ENCODE assay signal across 18 cellular contexts in genomic region chr18:76449110-76449453, GRCh38. TPM values are rescaled to one million over a fixed set of nuclear protein-coding genes. Genes with fewer than 3 reads are reported as not detected.
A peak's percentile ranks its signal among the peaks of the same experiment; 100 is the strongest.
DNase-seq lines count a peak whose midpoint lies in the region; ATAC-seq and TF ChIP-seq lines count a peak whose summit lies in the region.
"Had no signal": no experiment of that assay in that cellular context is flagged by ENCODE, and none has a peak within 500 bp of the region (broad histone marks: within the 10 kb centered on the region; RNA-seq: fewer than 3 reads in every experiment).

No MANE protein-coding gene starts in this region.

- peak overlapping the region; percentile 64 to 98 (median 86) for H3K4me2 ChIP-seq in BLaER1 treated with 17β-estradiol and CSF1 and Interleukin-3, amounts not matched to agents 10 nM and 100 nM
- no peak overlapping the region for H3K4me2 ChIP-seq in hepatocyte
- no peak overlapping the region for H3K4me2 ChIP-seq in PC-9

- H3K9me3 Mint-ChIP-seq in stimulated activated naive CD8-positive, alpha-beta T cell treated with anti-CD3 and anti-CD28 coated beads, Interleukin-15, amount 100 ng/mL, for 72 hours: no peaks in the 10 kb centered on the region
- H3K9me3 Mint-ChIP-seq: activated CD4-positive, alpha-beta T cell treated with anti-CD3 and anti-CD28 coated beads, Interleukin-2, amount 10 ng/mL, durations not matched to agents 24 days and 14 days had no signal

- H2AFZ ChIP-seq in hepatocyte: no peak overlapping the region
- no peak overlapping the region for H2AFZ ChIP-seq in PC-9

- TF ChIP-seq POLR2A in sigmoid colon (IDR thresholded peaks at IDR 0.05): no peak

- no peak for DNase-seq in T-helper 17 cell
- DNase-seq in hepatocyte (ENCODE audit: low spot score): no peak
- DNase-seq in sigmoid colon: peak; percentile 62
- DNase-seq in PC-9: no peak
- no peak for DNase-seq in cortex of kidney (lab: John Stamatoyannopoulos, UW)
- no peak for DNase-seq in stimulated activated naive CD8-positive, alpha-beta T cell treated with anti-CD3 and anti-CD28 coated beads, Interleukin-15, amount 100 ng/mL, for 72 hours
- DNase-seq: activated CD4-positive, alpha-beta T cell treated with anti-CD3 and anti-CD28 coated beads, Interleukin-2, amount 10 ng/mL, durations not matched to agents 24 days and 14 days; DMS153; hippocampal formation; NCI-H2029 treated with DMSO at 0.1 percent for 48 hours; NCI-H82; Right ventricle myocardium superior; substantia nigra; T-helper 9 cell had no signal

- H3K27ac ChIP-seq in BLaER1 treated with 17β-estradiol and CSF1 and Interleukin-3, amounts not matched to agents 10 nM and 100 nM: peak overlapping the region in 10 of 11 experiments; percentile 21 to 97 (median 80); a peak in 20 of 22 replicates
- H3K27ac ChIP-seq in hepatocyte (peak overlapping the region; percentile 90), sigmoid colon (peak overlapping the region; percentile 7 to 89 (median 58)), PC-9 (no peak overlapping the region)

- peak overlapping the region in 2 of 10 experiments; percentile 11 to 48; a peak in 3 of 20 replicates for H3K4me3 ChIP-seq in BLaER1 treated with 17β-estradiol and CSF1 and Interleukin-3, amounts not matched to agents 10 nM and 100 nM
- H3K4me3 ChIP-seq in hepatocyte (no peak overlapping the region), sigmoid colon (no peak overlapping the region), PC-9 (no peak overlapping the region)
- H3K4me3 ChIP-seq: HAP-1, skin epidermis had no signal

- peaks cover 78 to 95% (median 90%) of the 10 kb centered on the region in 10 experiments for H3K4me1 ChIP-seq in BLaER1 treated with 17β-estradiol and CSF1 and Interleukin-3, amounts not matched to agents 10 nM and 100 nM
- peaks cover 90% of the 10 kb centered on the region for H3K4me1 ChIP-seq in hepatocyte (ENCODE audit: insufficient read depth)
- H3K4me1 ChIP-seq in sigmoid colon: peaks cover 0 to 92% (median 78%) of the 10 kb centered on the region in 4 donors
- H3K4me1 ChIP-seq in PC-9 (replicated peaks; ENCODE audit: insufficient read depth): no peaks in the 10 kb centered on the region

- POLR2A ChIA-PET in PC-9 (lab: Charles Lee; ENCODE audit: unreplicated experiment): no interaction called here

- peak overlapping the region in 6 of 11 experiments; percentile 11 to 64 (median 56); a peak in 8 of 22 replicates for H3K9ac ChIP-seq in BLaER1 treated with 17β-estradiol and CSF1 and Interleukin-3, amounts not matched to agents 10 nM and 100 nM

- H3K36me3 ChIP-seq in BLaER1 treated with 17β-estradiol and CSF1 and Interleukin-3, amounts not matched to agents 10 nM and 100 nM: peaks cover 0 to 13% (median 7%) of the 10 kb centered on the region in 11 experiments; a peak in 9 of 22 replicates
- H3K36me3 ChIP-seq in hepatocyte (replicated peaks; ENCODE audit: insufficient read depth, low read depth) (no peaks in the 10 kb centered on the region), sigmoid colon (no peaks in the 10 kb centered on the region), PC-9 (ENCODE audit: low read depth) (no peaks in the 10 kb centered on the region)
- H3K36me3 ChIP-seq: HAP-1 had no signal

- no peak for TF ChIP-seq EP300 in sigmoid colon (IDR thresholded peaks at IDR 0.05)

- no peaks in the 10 kb centered on the region for H3K27me3 Mint-ChIP-seq in T-helper 17 cell
- no peaks in the 10 kb centered on the region for H3K27me3 Mint-ChIP-seq in stimulated activated naive CD8-positive, alpha-beta T cell treated with anti-CD3 and anti-CD28 coated beads, Interleukin-15, amount 100 ng/mL, for 72 hours

- peaks cover 100% of the 10 kb centered on the region for H3K79me2 ChIP-seq in hepatocyte
- H3K79me2 ChIP-seq in PC-9 (ENCODE audit: low read depth): peaks cover 48% of the 10 kb centered on the region

- peak overlapping the region; percentile 77 for H3K27ac Mint-ChIP-seq in T-helper 17 cell
- peak overlapping the region in 1 of 2 donors; percentile 31 for H3K27ac Mint-ChIP-seq in stimulated activated naive CD8-positive, alpha-beta T cell treated with anti-CD3 and anti-CD28 coated beads, Interleukin-15, amount 100 ng/mL, for 72 hours
- H3K27ac Mint-ChIP-seq: activated CD4-positive, alpha-beta T cell treated with anti-CD3 and anti-CD28 coated beads, Interleukin-2, amount 10 ng/mL, durations not matched to agents 24 days and 14 days had no signal

- H3K9me2 ChIP-seq in hepatocyte (replicated peaks; ENCODE audit: insufficient read depth): no peaks in the 10 kb centered on the region
- H3K9me2 ChIP-seq in PC-9 (ENCODE audit: insufficient read depth): no peaks in the 10 kb centered on the region

- BruUV-seq in PC-9 (replicated peaks; lab: Mats Ljungman, UMichigan): no TSS peak

- TF ChIP-seq CTCF in hepatocyte (IDR thresholded peaks at IDR 0.05; ENCODE audit: poor library complexity) (no peak), sigmoid colon (IDR thresholded peaks at IDR 0.05) (no peak), PC-9 (conservative IDR thresholded peaks at IDR 0.05) (no peak)

- no peaks in the 10 kb centered on the region for H3K27me3 ChIP-seq in BLaER1 treated with 17β-estradiol and CSF1 and Interleukin-3, amounts not matched to agents 10 nM and 100 nM
- H3K27me3 ChIP-seq in hepatocyte (no peaks in the 10 kb centered on the region), sigmoid colon (no peaks in the 10 kb centered on the region), PC-9 (ENCODE audit: insufficient read depth, low read depth) (no peaks in the 10 kb centered on the region)

- peaks cover 0 to 13% (median 0%) of the 10 kb centered on the region in 11 experiments; a peak in 3 of 22 replicates for H3K9me3 ChIP-seq in BLaER1 treated with 17β-estradiol and CSF1 and Interleukin-3, amounts not matched to agents 10 nM and 100 nM (replicated peaks in 1 of 11)
- no peaks in the 10 kb centered on the region for H3K9me3 ChIP-seq in T-helper 17 cell (ENCODE audit: control insufficient read depth, low read length, poor library complexity, severe bottlenecking)
- no peaks in the 10 kb centered on the region for H3K9me3 ChIP-seq in hepatocyte (ENCODE audit: low read depth)
- H3K9me3 ChIP-seq in sigmoid colon: no peaks in the 10 kb centered on the region
- no peaks in the 10 kb centered on the region for H3K9me3 ChIP-seq in PC-9 (ENCODE audit: insufficient read depth, low read depth)
- H3K9me3 ChIP-seq: HAP-1 had no signal

- intact Hi-C loops in sigmoid colon (cut with DNase I): no loop called here
- intact Hi-C loops in PC-9 (cut with micrococcal nuclease; ENCODE audit: unreplicated experiment): no loop called here

- CTCF ChIA-PET in PC-9 (lab: Charles Lee): no interaction called here

- WGBS in hepatocyte (ENCODE audit: low lambda C conversion rate, missing lambda C conversion rate): 96% methylated on average over 5 of the region's 5 CpGs
- 92 to 93% methylated on average over 5 of the region's 5 CpGs for WGBS in sigmoid colon, 2 donors

- H3K4me3 Mint-ChIP-seq in T-helper 17 cell: peak overlapping the region; percentile 69
- no peak overlapping the region for H3K4me3 Mint-ChIP-seq in stimulated activated naive CD8-positive, alpha-beta T cell treated with anti-CD3 and anti-CD28 coated beads, Interleukin-15, amount 100 ng/mL, for 72 hours

- no peaks in the 10 kb centered on the region for H3K36me3 Mint-ChIP-seq in T-helper 17 cell (ENCODE audit: low read depth)

- H4K20me1 ChIP-seq in BLaER1 treated with 17β-estradiol and CSF1 and Interleukin-3, amounts not matched to agents 10 nM and 100 nM: peaks cover 6 to 90% (median 26%) of the 10 kb centered on the region in 11 experiments; a peak in 20 of 22 replicates
- H4K20me1 ChIP-seq in hepatocyte (ENCODE audit: insufficient read depth, poor library complexity, severe bottlenecking) (peaks cover 49% of the 10 kb centered on the region), PC-9 (ENCODE audit: insufficient read depth) (peaks cover 42% of the 10 kb centered on the region)

- peaks cover 65% of the 10 kb centered on the region for H3K4me1 Mint-ChIP-seq in T-helper 17 cell
- H3K4me1 Mint-ChIP-seq in stimulated activated naive CD8-positive, alpha-beta T cell treated with anti-CD3 and anti-CD28 coated beads, Interleukin-15, amount 100 ng/mL, for 72 hours: peaks cover 57% of the 10 kb centered on the region

- ATAC-seq in T-helper 17 cell (no peak), HG03175 (IDR thresholded peaks at IDR 0.05; ENCODE audit: unreplicated experiment) (no peak)
- no peak for ATAC-seq in stimulated activated naive CD8-positive, alpha-beta T cell treated with anti-CD3 and anti-CD28 coated beads, Interleukin-15, amount 100 ng/mL, for 72 hours

- H3F3A ChIP-seq in PC-9 (ENCODE audit: insufficient read depth, low read depth): no peaks in the 10 kb centered on the region

RNA-seq across cellular contexts. Expression of gene ZNF516, which starts 46.0 kb away (rescaled TPM):
- 10 to 100 TPM; 16.5 to 29.6 TPM for total RNA-seq in T-helper 17 cell
- 19.8 and 29.2 TPM in 2 replicates for total RNA-seq in hepatocyte
- 18.2 and 22.7 TPM in 2 replicates for polyA plus RNA-seq in hepatocyte
- 10 to 100 TPM; 24.3 to 29.9 (median 26.9) TPM for total RNA-seq in sigmoid colon
- polyA plus RNA-seq in sigmoid colon: 1 to 10 TPM; 2.1 to 6.1 (median 2.4) TPM
- total RNA-seq in PC-9 (2021): 31.5 and 32.7 TPM in 2 replicates

Comparison
In these comparisons a context has a peak if more than half of its experiments do, and no peak if none do; other contexts are left out.
1. H3K4me2 ChIP-seq: peak in BLaER1 treated with 17β-estradiol and CSF1 and Interleukin-3, amounts not matched to agents 10 nM and 100 nM (11 of 11); none in hepatocyte (single experiment) and PC-9 (single experiment).